ENCODE assay signal across 12 cellular contexts in genomic region chr1:12075195-12076114, GRCh38. TPM values are rescaled to one million over a fixed set of nuclear protein-coding genes. Genes with fewer than 3 reads are reported as not detected.
DNase-seq lines count a peak whose midpoint lies in the region; ATAC-seq, FAIRE-seq and TF ChIP-seq lines count a peak whose summit lies in the region.
"Had no signal": no experiment of that assay in that cellular context is flagged by ENCODE, and none has a peak within 500 bp of the region (broad histone marks: within the 10 kb centered on the region; RNA-seq: fewer than 3 reads in every experiment).

No MANE protein-coding gene starts in this region.

- H3K27me3 Mint-ChIP-seq in Caco-2 (ENCODE audit: insufficient read depth, unreplicated experiment): no peaks in the 10 kb centered on the region

- peaks cover 8% of the 10 kb centered on the region for H3K4me1 Mint-ChIP-seq in Caco-2 (ENCODE audit: low read depth, unreplicated experiment)

- H3K9me3 Mint-ChIP-seq in Caco-2 (ENCODE audit: unreplicated experiment): no peaks in the 10 kb centered on the region
- H3K9me3 Mint-ChIP-seq: dendritic cell treated with granulocyte-macrophage colony-stimulating factor and Interleukin-4, amounts not matched to agents 40 ng/mL and 50 ng/mL, for 4 days had no signal

- H3K27ac Mint-ChIP-seq in Caco-2 (ENCODE audit: unreplicated experiment): peak overlapping the region; percentile 15
- H3K27ac Mint-ChIP-seq: dendritic cell treated with granulocyte-macrophage colony-stimulating factor and Interleukin-4, amounts not matched to agents 40 ng/mL and 50 ng/mL, for 4 days had no signal

- intact Hi-C loops in Caco-2 (cut with micrococcal nuclease; ENCODE audit: unreplicated experiment): no loop called here

- peak; percentile 91 for FAIRE-seq in endometrium (lab: Jason Lieb, UNC)

- H3K27me3 ChIP-seq in Caco-2 (replicated peaks; ENCODE audit: control insufficient read depth, insufficient read depth, low read length): no peaks in the 10 kb centered on the region

- POLR2A ChIA-PET in Caco-2 (lab: Charles Lee): interaction anchor here (0.6 kb wide), 1 partner anchor 57 kb away, joined by 6 read pairs; no protein-coding TSS in a partner anchor

- H3K36me3 Mint-ChIP-seq in Caco-2 (ENCODE audit: insufficient read depth, unreplicated experiment): no peaks in the 10 kb centered on the region

- no peak for TF ChIP-seq CTCF in Caco-2 (IDR thresholded peaks at IDR 0.05; ENCODE audit: insufficient read depth in 1 of 2, low read depth in 1 of 2, low read length in 1 of 2, severe bottlenecking in 1 of 2, unreplicated experiment in 1 of 2)

- H3K4me3 ChIP-seq in Caco-2 (ENCODE audit: low read depth, low read length): no peak overlapping the region

- no peaks in the 10 kb centered on the region for H3K4me1 ChIP-seq in Caco-2

- H3K4me3 Mint-ChIP-seq in Caco-2 (ENCODE audit: unreplicated experiment): no peak overlapping the region
- H3K4me3 Mint-ChIP-seq: dendritic cell treated with granulocyte-macrophage colony-stimulating factor and Interleukin-4, amounts not matched to agents 40 ng/mL and 50 ng/mL, for 4 days had no signal

- ATAC-seq in HG03159 (IDR thresholded peaks at IDR 0.05; ENCODE audit: unreplicated experiment) (no peak), HG03354 (IDR thresholded peaks at IDR 0.05; ENCODE audit: poor library complexity, severe bottlenecking, unreplicated experiment) (no peak)

- H3K9me3 ChIP-seq in Caco-2: no peaks in the 10 kb centered on the region
- H3K9me3 ChIP-seq: neutrophil had no signal

- CTCF ChIA-PET in Caco-2 (lab: Charles Lee): no interaction called here

- H3K36me3 ChIP-seq in Caco-2 (ENCODE audit: control insufficient read depth, insufficient read depth, low read length): no peaks in the 10 kb centered on the region
- H3K36me3 ChIP-seq: neutrophil had no signal

- DNase-seq in Caco-2 (no peak), HS-27A (ENCODE audit: low read depth) (peak; percentile 80), non-pigmented ciliary epithelial cell (ENCODE audit: low read depth) (peak; percentile 85), C1 segment of cervical spinal cord (lab: John Stamatoyannopoulos, UW) (no peak)
- DNase-seq in activated CD4-positive, alpha-beta T cell treated with anti-CD3 and anti-CD28 coated beads for 48 hours: no peak
- DNase-seq: NCI-H1930; stimulated activated CD4-positive, alpha-beta T cell treated with anti-CD3 and anti-CD28 coated beads, Interleukin-4, amount 100 ng/mL, for 4 hours had no signal

- BruUV-seq in Caco-2 (replicated peaks; lab: Mats Ljungman, UMichigan): no TSS peak

RNA-seq across cellular contexts. Expression of gene TNFRSF8, which starts 12.4 kb away (rescaled TPM):
- not detected in 2 replicates for total RNA-seq in Caco-2 (2022)

RNA-seq across cellular contexts. Expression of gene MIIP, which starts 56.2 kb away (rescaled TPM):
- 38.6 and 41.0 TPM in 2 replicates for total RNA-seq in Caco-2 (2022)

Comparison
In these comparisons a context has a peak if more than half of its experiments do, and no peak if none do; other contexts are left out.
1. DNase-seq: peak in HS-27A (single experiment) and non-pigmented ciliary epithelial cell (single experiment); none in Caco-2 (0 of 2), activated CD4-positive, alpha-beta T cell treated with anti-CD3 and anti-CD28 coated beads for 48 hours (single experiment) and C1 segment of cervical spinal cord (0 of 14).